Comparison of ENCODE assay signal across 15 cellular contexts in the genomic region with DNA sequence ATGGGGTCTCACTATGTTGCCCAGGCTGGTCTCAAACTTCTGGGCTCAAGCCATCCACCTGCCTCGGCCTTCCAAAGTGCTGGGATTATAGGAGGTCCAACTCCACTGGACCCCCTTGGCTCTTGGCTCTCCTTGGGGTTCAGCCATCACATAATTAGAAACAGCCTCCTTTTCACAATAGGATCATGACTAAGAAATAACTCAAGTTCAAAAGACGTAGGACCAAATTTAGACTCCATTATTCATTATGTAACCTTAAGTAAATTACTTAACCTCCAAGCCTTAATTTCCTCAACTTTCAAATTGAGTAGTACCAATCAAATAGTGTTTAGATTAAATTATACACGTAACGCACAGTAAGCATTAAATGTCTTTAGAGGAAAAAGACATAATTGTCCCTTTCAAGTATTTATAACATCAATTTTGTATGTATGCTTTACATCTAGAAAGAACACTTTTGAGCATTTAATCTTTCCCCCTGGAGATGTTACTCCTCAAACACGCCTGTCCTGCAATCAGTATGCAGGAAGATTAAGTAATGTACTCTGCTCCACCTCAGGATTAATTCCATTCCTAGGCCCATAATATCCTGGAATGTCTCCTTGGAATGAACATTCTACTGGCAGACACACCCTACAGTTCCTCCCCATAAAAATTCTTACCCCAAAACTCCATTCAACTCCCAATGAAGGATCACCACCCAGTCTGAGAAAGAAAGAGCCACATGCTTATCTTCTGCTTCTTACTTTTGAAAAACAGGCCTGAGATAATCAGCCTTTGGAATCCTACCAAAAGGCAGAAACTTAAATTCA. TPM values are rescaled to one million over a fixed set of nuclear protein-coding genes. Genes with fewer than 3 reads are reported as not detected.
DNase-seq lines count a peak whose midpoint lies in the region; ATAC-seq and TF ChIP-seq lines count a peak whose summit lies in the region.
"Had no signal": no experiment of that assay in that cellular context is flagged by ENCODE, and none has a peak within 500 bp of the region (broad histone marks: within the 10 kb centered on the region; RNA-seq: fewer than 3 reads in every experiment).

No MANE protein-coding gene starts in this region.

- H2AFZ ChIP-seq in trophoblast cell (ENCODE audit: insufficient read depth, low read length, poor library complexity): no peak overlapping the region

- no peak overlapping the region for H4K91ac ChIP-seq in trophoblast cell (ENCODE audit: low read depth, low read length)

- H3K9ac ChIP-seq in trophoblast cell (ENCODE audit: low read length): no peak overlapping the region
- H3K9ac ChIP-seq: BLaER1 had no signal

- H2BK120ac ChIP-seq in trophoblast cell (ENCODE audit: insufficient read depth, low read length, poor library complexity): no peak overlapping the region

- H3K4me3 ChIP-seq in esophagus (ENCODE audit: low read depth in 1 of 2, low read length in 2 of 2): no peak overlapping the region
- no peak overlapping the region for H3K4me3 ChIP-seq in trophoblast cell (ENCODE audit: low read depth, low read length)
- no peak overlapping the region for H3K4me3 ChIP-seq in lower leg skin (ENCODE audit: low read depth, poor library complexity, severe bottlenecking)
- H3K4me3 ChIP-seq: BLaER1 had no signal

- H3K4me1 ChIP-seq in esophagus (ENCODE audit: control insufficient read depth in 2 of 2, insufficient read depth in 2 of 2, low read length in 1 of 2) (peaks cover 0 to 2% of the 10 kb centered on the region in 2 donors), trophoblast cell (ENCODE audit: control insufficient read depth in 1 of 2, insufficient read depth in 2 of 2, low read length in 2 of 2) (peaks cover 0 to 4% of the 10 kb centered on the region in 2 experiments)

- H3K23ac ChIP-seq in trophoblast cell (ENCODE audit: low read length): no peak overlapping the region

- H3K4ac ChIP-seq in trophoblast cell (ENCODE audit: low read depth, low read length): peak overlapping the region; percentile 46

- WGBS in esophagus, 2 donors: 73 to 84% methylated on average over 5 of the region's 5 CpGs
- WGBS in trophoblast cell (ENCODE audit: extremely low coverage, insufficient coverage, insufficient read length): no CpG with 5 or more reads among the region's 5 CpGs
- WGBS in lower leg skin, 2 donors: 64 to 73% methylated on average over 5 of the region's 5 CpGs

- H3K18ac ChIP-seq in trophoblast cell (ENCODE audit: low read length): no peak overlapping the region

- no peak for TF ChIP-seq POLR2A in lower leg skin (IDR thresholded peaks at IDR 0.05)

- no peak overlapping the region for H3K4me2 ChIP-seq in trophoblast cell (ENCODE audit: low read length)
- H3K4me2 ChIP-seq: BLaER1 had no signal

- H4K8ac ChIP-seq in trophoblast cell (ENCODE audit: low read depth, low read length): no peak overlapping the region

- no peaks in the 10 kb centered on the region for H3K79me1 ChIP-seq in trophoblast cell (ENCODE audit: low read length)

- no peaks in the 10 kb centered on the region for H3K79me2 ChIP-seq in trophoblast cell (ENCODE audit: control insufficient read depth, insufficient read depth, low read length, poor library complexity)

- H3K9me3 ChIP-seq in esophagus (ENCODE audit: control insufficient read depth in 2 of 2, insufficient read depth in 1 of 2, low read depth in 1 of 2, low read length in 1 of 2) (no peaks in the 10 kb centered on the region), trophoblast cell (ENCODE audit: insufficient read depth, low read depth, low read length) (no peaks in the 10 kb centered on the region)
- H3K9me3 ChIP-seq: BLaER1 had no signal

- H2AK5ac ChIP-seq in trophoblast cell (ENCODE audit: low read length): no peak overlapping the region

- DNase-seq in AG20443 (ENCODE audit: low spot score) (peak; percentile 40), LHCN-M2 (ENCODE audit: low read depth) (peak; percentile 11), trophoblast cell (no peak), KG1 (lab: John Stamatoyannopoulos, UW) (no peak), lower leg skin (ENCODE audit: low spot score in 2 of 2) (no peak)
- DNase-seq: central memory CD4-positive, alpha-beta T cell; KBM-7; NCI-H187 treated with DMSO at 0.1 percent for 48 hours; NCI-H774; SIG-M5; stimulated activated CD4-positive, alpha-beta T cell treated with anti-CD3 and anti-CD28 coated beads, Interleukin-1b, Interleukin-23, amount 100 ng/mL, for 48 hours had no signal

- H3K27ac ChIP-seq in esophagus (ENCODE audit: low read depth in 2 of 2, low read length in 1 of 2) (peak overlapping the region; percentile 53 to 59), trophoblast cell (ENCODE audit: low read depth, low read length) (no peak overlapping the region)
- H3K27ac ChIP-seq: BLaER1 had no signal

- H4K12ac ChIP-seq in trophoblast cell (ENCODE audit: low read depth, low read length): no peak overlapping the region

- ATAC-seq in GM18867 (IDR thresholded peaks at IDR 0.05; ENCODE audit: unreplicated experiment) (no peak), GM19463 (IDR thresholded peaks at IDR 0.05; ENCODE audit: unreplicated experiment) (no peak)

- TF ChIP-seq CTCF in lower leg skin (IDR thresholded peaks at IDR 0.05): no peak

- H2BK12ac ChIP-seq in trophoblast cell (ENCODE audit: low read length): no peak overlapping the region

- no peaks in the 10 kb centered on the region for H3K27me3 ChIP-seq in esophagus (ENCODE audit: control insufficient read depth in 1 of 2, insufficient read depth in 2 of 2, low read length in 2 of 2)
- no peaks in the 10 kb centered on the region for H3K27me3 ChIP-seq in trophoblast cell (ENCODE audit: insufficient read depth, low read length)
- H3K27me3 ChIP-seq: BLaER1 had no signal

- no peak overlapping the region for H2BK5ac ChIP-seq in trophoblast cell (ENCODE audit: low read depth, low read length, poor library complexity)

- intact Hi-C loops in lower leg skin (cut with DNase I; ENCODE audit: low total_unique reads): no loop called here

- H3K36me3 ChIP-seq in esophagus (ENCODE audit: control insufficient read depth in 2 of 2, insufficient read depth in 2 of 2, low read length in 1 of 2) (no peaks in the 10 kb centered on the region), trophoblast cell (ENCODE audit: control insufficient read depth in 1 of 2, insufficient read depth in 2 of 2, low read length in 2 of 2) (peaks cover 0 to 3% of the 10 kb centered on the region in 2 experiments)
- H3K36me3 ChIP-seq: BLaER1 had no signal

- no peak overlapping the region for H3K14ac ChIP-seq in trophoblast cell (ENCODE audit: low read length)

RNA-seq across cellular contexts. Expression of a gene that starts 49.1 kb away (rescaled TPM):
- total RNA-seq in LHCN-M2 (2014; rRNA removed): 2.0 and 4.0 TPM in 2 replicates
- 2.8 TPM for polyA plus RNA-seq in LHCN-M2 (2012)
- 10 to 100 TPM; 18.0 to 27.9 TPM for polyA plus RNA-seq in esophagus
- 140 and 143 TPM in 2 replicates for polyA plus RNA-seq in trophoblast cell (2013)
- 10 to 100 TPM; 43.2 to 97.3 (median 68.6) TPM for total RNA-seq in lower leg skin

Comparison
In these comparisons a context has a peak if more than half of its experiments do, and no peak if none do; other contexts are left out.
1. DNase-seq: peak in AG20443 (single experiment) and LHCN-M2 (single experiment); none in trophoblast cell (0 of 2), KG1 (single experiment) and lower leg skin (0 of 2).